Comparison of ENCODE assay signal across 3 cellular contexts in genomic region chrX:134512566-134512965, GRCh38.
TF ChIP-seq lines count a peak whose summit lies in the region.

No MANE protein-coding gene starts in this region.

TF ChIP-seq in HepG2, 621 proteins besides CTCF, POLR2A, EP300 and RAD21:
- TF ChIP-seq FOXA3 (CRISPR knock-in tag; IDR thresholded peaks at IDR 0.05) (no peak), NPAS2 (CRISPR knock-in tag; IDR thresholded peaks at IDR 0.05; ENCODE audit: borderline replicate concordance) (no peak), FOSL2 (CRISPR knock-in tag; IDR thresholded peaks at IDR 0.05) (peak; percentile 22; the same call in 1 of the 2 replicates), ZNF354B (CRISPR knock-in tag; IDR thresholded peaks at IDR 0.05) (no peak)

TF ChIP-seq in SK-N-SH treated with all-trans-retinoic acid at 6 μM for 48 hours, 23 proteins besides CTCF, POLR2A, EP300 and RAD21:
- TF ChIP-seq TCF4 (CRISPR knock-in tag; IDR thresholded peaks at IDR 0.05; ENCODE audit: borderline replicate concordance) (no peak), ZNF565 (CRISPR knock-in tag; conservative IDR thresholded peaks at IDR 0.05; ENCODE audit: low read depth) (no peak), ZNF8 (CRISPR knock-in tag; IDR thresholded peaks at IDR 0.05) (no peak), POU6F1 (CRISPR knock-in tag; IDR thresholded peaks at IDR 0.05; ENCODE audit: borderline replicate concordance, low read depth) (no peak), GLIS3 (CRISPR knock-in tag; IDR thresholded peaks at IDR 0.05) (no peak), CREB5 (CRISPR knock-in tag; IDR thresholded peaks at IDR 0.05; ENCODE audit: low read depth) (no peak), ESRRG (CRISPR knock-in tag; IDR thresholded peaks at IDR 0.05) (no peak), ZFP3 (CRISPR knock-in tag; IDR thresholded peaks at IDR 0.05) (no peak), TOX (CRISPR knock-in tag; IDR thresholded peaks at IDR 0.05; ENCODE audit: borderline replicate concordance) (no peak), ARNTL (CRISPR knock-in tag; IDR thresholded peaks at IDR 0.05; ENCODE audit: borderline replicate concordance, low read depth) (no peak), TSHZ2 (CRISPR knock-in tag; IDR thresholded peaks at IDR 0.05) (no peak), ZC3H10 (CRISPR knock-in tag; IDR thresholded peaks at IDR 0.05) (no peak), CSDC2 (CRISPR knock-in tag; IDR thresholded peaks at IDR 0.05) (no peak), PATZ1 (CRISPR knock-in tag; IDR thresholded peaks at IDR 0.05; ENCODE audit: borderline replicate concordance) (no peak), RARB (CRISPR knock-in tag; IDR thresholded peaks at IDR 0.05) (no peak), ZNF70 (CRISPR knock-in tag; IDR thresholded peaks at IDR 0.05) (no peak)

TF ChIP-seq in WTC11, 78 proteins besides CTCF, POLR2A, EP300 and RAD21:
- no peak for TF ChIP-seq USF2 (CRISPR knock-in tag; IDR thresholded peaks at IDR 0.05)
- no peak for TF ChIP-seq TP53 (CRISPR knock-in tag; IDR thresholded peaks at IDR 0.05)
- no peak for TF ChIP-seq ZNF512 (CRISPR knock-in tag; IDR thresholded peaks at IDR 0.05; ENCODE audit: borderline replicate concordance)
- TF ChIP-seq ZNF317 (CRISPR knock-in tag; IDR thresholded peaks at IDR 0.05; ENCODE audit: borderline replicate concordance, low read depth): no peak
